Comparison of ENCODE assay signal across 20 cellular contexts in the genomic region with DNA sequence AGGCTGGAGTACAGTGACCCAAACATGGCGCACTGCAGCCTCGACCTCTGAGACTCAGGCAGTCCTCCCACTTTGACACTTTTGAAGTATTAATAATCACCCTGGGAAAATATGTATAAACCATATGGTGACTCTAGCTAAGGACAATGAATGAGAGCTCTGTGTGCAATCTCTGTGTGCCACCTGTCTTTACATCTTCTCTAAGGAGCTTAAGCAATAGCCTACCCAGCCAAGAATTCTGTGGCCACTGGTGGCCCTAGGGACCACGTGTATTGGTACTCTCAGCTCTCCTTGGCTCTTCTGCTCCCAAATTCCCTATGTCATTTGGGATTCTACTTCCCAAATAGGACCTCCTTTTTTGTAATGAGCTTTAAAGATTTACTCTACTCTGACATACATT. TPM values are rescaled to one million over a fixed set of nuclear protein-coding genes. Genes with fewer than 3 reads are reported as not detected.
A peak's percentile ranks its signal among the peaks of the same experiment; 100 is the strongest.
DNase-seq lines count a peak whose midpoint lies in the region; ATAC-seq and TF ChIP-seq lines count a peak whose summit lies in the region.
"Had no signal": no experiment of that assay in that cellular context is flagged by ENCODE, and none has a peak within 500 bp of the region (broad histone marks: within the 10 kb centered on the region; RNA-seq: fewer than 3 reads in every experiment).

No MANE protein-coding gene starts in this region.

- H3K9me3 Mint-ChIP-seq in T-cell, result no peaks in the 10 kb centered on the region
- H3K9me3 Mint-ChIP-seq: CD8-positive, alpha-beta T cell had no signal

- H3K27me3 ChIP-seq in WERI-Rb-1 (ENCODE audit: insufficient read depth, low read depth, severe bottlenecking), result no peaks in the 10 kb centered on the region

- POLR2A ChIA-PET in T-cell (lab: Charles Lee), result no interaction called here

- H3K4me1 Mint-ChIP-seq in T-cell, result no peaks in the 10 kb centered on the region
- H3K4me1 Mint-ChIP-seq: B cell; CD4-positive, CD25-positive, alpha-beta regulatory T cell had no signal

- no peak overlapping the region for H3K27ac ChIP-seq in WERI-Rb-1
- H3K27ac ChIP-seq: 22Rv1, BLaER1, C4-2B, GM23248 had no signal

- H3K27me3 Mint-ChIP-seq in T-cell, result peaks cover 8 to 30% of the 10 kb centered on the region in 2 donors

- H3K27ac Mint-ChIP-seq in T-cell, result no peak overlapping the region
- H3K27ac Mint-ChIP-seq: B cell; CD8-positive, alpha-beta T cell had no signal

- CTCF ChIA-PET in T-cell (lab: Charles Lee), result interaction anchor here (0.5 to 1.2 kb wide), 4 partner anchors 10 to 1056 kb away, joined by 3 to 5 read pairs (median 4); no protein-coding TSS in a partner anchor

- no peaks in the 10 kb centered on the region for H3K36me3 Mint-ChIP-seq in T-cell
- H3K36me3 Mint-ChIP-seq: CD4-positive, CD25-positive, alpha-beta regulatory T cell; CD8-positive, alpha-beta T cell had no signal

- no peaks in the 10 kb centered on the region for H3K9me3 ChIP-seq in WERI-Rb-1 (ENCODE audit: severe bottlenecking)
- H3K9me3 ChIP-seq: BLaER1, Caco-2 had no signal

- peak; percentile 61 for DNase-seq in NCI-H2171 treated with DMSO at 0.1 percent for 48 hours (lab: John Stamatoyannopoulos, UW)
- DNase-seq in NCI-H2171 (lab: John Stamatoyannopoulos, UW), result no peak
- DNase-seq in NCI-H524 (lab: John Stamatoyannopoulos, UW), result peak; percentile 48 to 88
- peak; percentile 44 for DNase-seq in WERI-Rb-1
- no peak for DNase-seq in T-cell
- DNase-seq: Caco-2; CD4-positive, CD25-positive, alpha-beta regulatory T cell; CD8-positive, alpha-beta T cell; DMS53; DMS79 treated with DMSO at 0.1 percent for 48 hours; GF-D8; GM23248; H7; HCEC 1CT had no signal

- no peak for TF ChIP-seq CTCF in WERI-Rb-1 (IDR thresholded peaks at IDR 0.05; ENCODE audit: low read depth, low read length)

- H3K36me3 ChIP-seq in WERI-Rb-1, result no peaks in the 10 kb centered on the region
- H3K36me3 ChIP-seq: BLaER1 had no signal

- H3K4me3 ChIP-seq in WERI-Rb-1 (ENCODE audit: low read depth, low read length), result no peak overlapping the region
- H3K4me3 ChIP-seq: BLaER1, GM23248 had no signal

- ATAC-seq in GM18858 (IDR thresholded peaks at IDR 0.05; ENCODE audit: unreplicated experiment) (no peak), T-cell (replicated peaks in 1 of 4) (no peak)
- ATAC-seq: CD8-positive, alpha-beta T cell had no signal

- H3K4me3 Mint-ChIP-seq in T-cell, result no peak overlapping the region
- H3K4me3 Mint-ChIP-seq: B cell; CD4-positive, CD25-positive, alpha-beta regulatory T cell; CD8-positive, alpha-beta T cell had no signal

RNA-seq across cellular contexts. Expression of a gene that starts 23.7 kb away (rescaled TPM):
- not detected for total RNA-seq in T-cell
- total RNA-seq: B cell; CD4-positive, CD25-positive, alpha-beta regulatory T cell; CD8-positive, alpha-beta T cell; Daoy; GM23248 had no signal

RNA-seq across cellular contexts. Expression of a gene that starts 31.0 kb away (rescaled TPM):
- total RNA-seq in T-cell, result 10 to 100 TPM; 13.1 to 29.7 (median 26.0) TPM

RNA-seq across cellular contexts. Expression of a gene that starts 57.3 kb away (rescaled TPM):
- total RNA-seq in T-cell, result 10 to 100 TPM; 83.7 to 90.4 (median 86.9) TPM

Comparison
In these comparisons a context has a peak if more than half of its experiments do, and no peak if none do; other contexts are left out.
1. DNase-seq: peak in NCI-H2171 treated with DMSO at 0.1 percent for 48 hours (single experiment), NCI-H524 (2 of 2) and WERI-Rb-1 (single experiment); none in NCI-H2171 (single experiment) and T-cell (0 of 34).